Comparison of ENCODE assay signal across 9 cellular contexts in genomic region chr17:7716901-7717755, GRCh38. TPM values are rescaled to one million over a fixed set of nuclear protein-coding genes. Genes with fewer than 3 reads are reported as not detected.
A peak's percentile ranks its signal among the peaks of the same experiment; 100 is the strongest.
DNase-seq lines count a peak whose midpoint lies in the region; ATAC-seq and TF ChIP-seq lines count a peak whose summit lies in the region.
"Had no signal": no experiment of that assay in that cellular context is flagged by ENCODE, and none has a peak within 500 bp of the region (broad histone marks: within the 10 kb centered on the region; RNA-seq: fewer than 3 reads in every experiment).

A gene with protein sequence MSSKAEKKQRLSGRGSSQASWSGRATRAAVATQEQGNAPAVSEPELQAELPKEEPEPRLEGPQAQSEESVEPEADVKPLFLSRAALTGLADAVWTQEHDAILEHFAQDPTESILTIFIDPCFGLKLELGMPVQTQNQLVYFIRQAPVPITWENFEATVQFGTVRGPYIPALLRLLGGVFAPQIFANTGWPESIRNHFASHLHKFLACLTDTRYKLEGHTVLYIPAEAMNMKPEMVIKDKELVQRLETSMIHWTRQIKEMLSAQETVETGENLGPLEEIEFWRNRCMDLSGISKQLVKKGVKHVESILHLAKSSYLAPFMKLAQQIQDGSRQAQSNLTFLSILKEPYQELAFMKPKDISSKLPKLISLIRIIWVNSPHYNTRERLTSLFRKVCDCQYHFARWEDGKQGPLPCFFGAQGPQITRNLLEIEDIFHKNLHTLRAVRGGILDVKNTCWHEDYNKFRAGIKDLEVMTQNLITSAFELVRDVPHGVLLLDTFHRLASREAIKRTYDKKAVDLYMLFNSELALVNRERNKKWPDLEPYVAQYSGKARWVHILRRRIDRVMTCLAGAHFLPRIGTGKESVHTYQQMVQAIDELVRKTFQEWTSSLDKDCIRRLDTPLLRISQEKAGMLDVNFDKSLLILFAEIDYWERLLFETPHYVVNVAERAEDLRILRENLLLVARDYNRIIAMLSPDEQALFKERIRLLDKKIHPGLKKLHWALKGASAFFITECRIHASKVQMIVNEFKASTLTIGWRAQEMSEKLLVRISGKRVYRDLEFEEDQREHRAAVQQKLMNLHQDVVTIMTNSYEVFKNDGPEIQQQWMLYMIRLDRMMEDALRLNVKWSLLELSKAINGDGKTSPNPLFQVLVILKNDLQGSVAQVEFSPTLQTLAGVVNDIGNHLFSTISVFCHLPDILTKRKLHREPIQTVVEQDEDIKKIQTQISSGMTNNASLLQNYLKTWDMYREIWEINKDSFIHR (N-terminal part only) (plus strand): TSS chr17:7717744. CDS start chr17:7719735, 1,991 bp downstream.

- peaks cover 0 to 4% (median 0%) of the 10 kb centered on the region in 7 donors for H3K9me3 Mint-ChIP-seq in CD4-positive, CD25-positive, alpha-beta regulatory T cell
- H3K9me3 Mint-ChIP-seq in natural killer cell treated with Interleukin-12 subunit alpha and Interleukin-12 subunit beta and Interleukin-15 and Interleukin-18, amount 100 ng/mL, for 72 hours: no peaks in the 10 kb centered on the region

- no peak within 1 kb of the TSS for H3K4me3 ChIP-seq in CD4-positive, CD25-positive, alpha-beta regulatory T cell (ENCODE audit: low read depth, low read length)
- peak within 1 kb of the TSS; percentile 52 for H3K4me3 ChIP-seq in HFF-Myc (replicated peaks; ENCODE audit: low read depth, low read length)
- H3K4me3 ChIP-seq in thymus (ENCODE audit: low read length): peak within 1 kb of the TSS; percentile 37

- no peaks in the 10 kb centered on the region for H3K9me3 ChIP-seq in CD4-positive, CD25-positive, alpha-beta regulatory T cell (ENCODE audit: control insufficient read depth in 2 of 2, low read length in 2 of 2)
- H3K9me3 ChIP-seq in thymus (ENCODE audit: control insufficient read depth): no peaks in the 10 kb centered on the region

- H3K36me3 Mint-ChIP-seq in CD4-positive, CD25-positive, alpha-beta regulatory T cell: no peaks in the 10 kb centered on the region
- no peaks in the 10 kb centered on the region for H3K36me3 Mint-ChIP-seq in natural killer cell treated with Interleukin-12 subunit alpha and Interleukin-12 subunit beta and Interleukin-15 and Interleukin-18, amount 100 ng/mL, for 72 hours

- no peak within 1 kb of the TSS for H3K27ac Mint-ChIP-seq in CD4-positive, CD25-positive, alpha-beta regulatory T cell
- no peak within 1 kb of the TSS for H3K27ac Mint-ChIP-seq in natural killer cell treated with Interleukin-12 subunit alpha and Interleukin-12 subunit beta and Interleukin-15 and Interleukin-18, amount 100 ng/mL, for 72 hours

- peaks cover 33% of the 10 kb centered on the region for H3K27me3 ChIP-seq in CD4-positive, CD25-positive, alpha-beta regulatory T cell (ENCODE audit: control insufficient read depth, insufficient read depth, low read length)
- H3K27me3 ChIP-seq in foreskin keratinocyte (peaks cover 36% of the 10 kb centered on the region), thymus (ENCODE audit: control insufficient read depth, insufficient read depth) (peaks cover 18% of the 10 kb centered on the region)

- peaks cover 0 to 21% (median 8%) of the 10 kb centered on the region in 4 donors for H3K4me1 Mint-ChIP-seq in CD4-positive, CD25-positive, alpha-beta regulatory T cell
- H3K4me1 Mint-ChIP-seq in natural killer cell treated with Interleukin-12 subunit alpha and Interleukin-12 subunit beta and Interleukin-15 and Interleukin-18, amount 100 ng/mL, for 72 hours (ENCODE audit: low read depth in 2 of 2): peaks cover 15 to 20% of the 10 kb centered on the region in 2 donors

- 1% methylated on average over 64 of the region's 64 CpGs for WGBS in thymus

- no peaks in the 10 kb centered on the region for H3K36me3 ChIP-seq in CD4-positive, CD25-positive, alpha-beta regulatory T cell (ENCODE audit: control insufficient read depth, insufficient read depth, low read length)
- H3K36me3 ChIP-seq in thymus (ENCODE audit: control insufficient read depth, insufficient read depth): no peaks in the 10 kb centered on the region

- H3K4me1 ChIP-seq in CD4-positive, CD25-positive, alpha-beta regulatory T cell (ENCODE audit: control insufficient read depth, insufficient read depth, low read length, poor library complexity, severe bottlenecking): peaks cover 15% of the 10 kb centered on the region
- H3K4me1 ChIP-seq in foreskin keratinocyte (no peaks in the 10 kb centered on the region), thymus (ENCODE audit: control insufficient read depth, insufficient read depth, low read length) (peaks cover 2% of the 10 kb centered on the region)

- H3K27me3 Mint-ChIP-seq in CD4-positive, CD25-positive, alpha-beta regulatory T cell: peaks cover 79% of the 10 kb centered on the region
- peaks cover 59 to 77% of the 10 kb centered on the region in 2 donors for H3K27me3 Mint-ChIP-seq in natural killer cell treated with Interleukin-12 subunit alpha and Interleukin-12 subunit beta and Interleukin-15 and Interleukin-18, amount 100 ng/mL, for 72 hours

- TF ChIP-seq CTCF in HFF-Myc (IDR thresholded peaks at IDR 0.05; ENCODE audit: low read depth, low read length, missing control alignments) (peak; percentile 52), foreskin keratinocyte (conservative IDR thresholded peaks at IDR 0.05) (peak; percentile 74)

- ATAC-seq in CD4-positive, CD25-positive, alpha-beta regulatory T cell (ENCODE audit: low read depth in 2 of 2): peak; percentile 23 to 25
- ATAC-seq in foreskin keratinocyte (peak; percentile 80), HG03571 (IDR thresholded peaks at IDR 0.05; ENCODE audit: unreplicated experiment) (no peak)
- peak; percentile 72 to 80 for ATAC-seq in natural killer cell treated with Interleukin-12 subunit alpha and Interleukin-12 subunit beta and Interleukin-15 and Interleukin-18, amount 100 ng/mL, for 72 hours

- H3K27ac ChIP-seq in CD4-positive, CD25-positive, alpha-beta regulatory T cell (ENCODE audit: insufficient read depth, low read length, poor library complexity, severe bottlenecking): no peak within 1 kb of the TSS
- H3K27ac ChIP-seq in foreskin keratinocyte (no peak within 1 kb of the TSS), thymus (ENCODE audit: low read depth) (no peak within 1 kb of the TSS)

- DNase-seq in CD4-positive, CD25-positive, alpha-beta regulatory T cell: peak in 1 of 3 donors; percentile 23
- DNase-seq in HFF-Myc (ENCODE audit: extremely low read depth, low read depth): peak; percentile 75
- DNase-seq in NCI-H748 (lab: John Stamatoyannopoulos, UW; ENCODE audit: unreplicated experiment): peak; percentile 93
- peak; percentile 11 for DNase-seq in activated gamma-delta T cell treated with anti-CD3 and anti-CD28 coated beads, Interleukin-2, amount 50 U/mL, for 16 hours (ENCODE audit: low read depth)
- peak; percentile 85 to 90 for DNase-seq in foreskin keratinocyte
- DNase-seq in natural killer cell treated with Interleukin-12 subunit alpha and Interleukin-12 subunit beta and Interleukin-15 and Interleukin-18, amount 100 ng/mL, for 72 hours (ENCODE audit: low spot score): peak; percentile 73

- peak within 1 kb of the TSS in 2 of 4 donors; percentile 19 to 70 for H3K4me3 Mint-ChIP-seq in CD4-positive, CD25-positive, alpha-beta regulatory T cell
- peak within 1 kb of the TSS; percentile 60 for H3K4me3 Mint-ChIP-seq in natural killer cell treated with Interleukin-12 subunit alpha and Interleukin-12 subunit beta and Interleukin-15 and Interleukin-18, amount 100 ng/mL, for 72 hours

RNA-seq across cellular contexts. Expression of the gene that starts here (rescaled TPM):
- not detected for total RNA-seq in CD4-positive, CD25-positive, alpha-beta regulatory T cell
- polyA plus RNA-seq in CD4-positive, CD25-positive, alpha-beta regulatory T cell: not detected
- 0.32 and 0.51 TPM in 2 replicates for total RNA-seq in foreskin keratinocyte
- 0.06 and 0.09 TPM in 2 replicates for polyA plus RNA-seq in foreskin keratinocyte
- total RNA-seq in natural killer cell treated with Interleukin-12 subunit alpha and Interleukin-12 subunit beta and Interleukin-15 and Interleukin-18, amount 100 ng/mL, for 72 hours: under 1 TPM in 1 of 2 donors, not detected in 1; 0.10 TPM
- 0.07 TPM for polyA plus RNA-seq in thymus
- total RNA-seq: T-helper 1 cell treated with Interleukin-12 subunit alpha and Interleukin-12 subunit beta and Interleukin-4 antibody, amounts not matched to agents 30 ng/mL and 1 ng/mL, for 36 hours had no signal

Comparison
In these comparisons a context has a peak if more than half of its experiments do, and no peak if none do; other contexts are left out.
1. Peak in ATAC-seq in CD4-positive, CD25-positive, alpha-beta regulatory T cell; RNA of the gene not detected or under 1 TPM.
2. Peak in DNase-seq and ATAC-seq in foreskin keratinocyte; RNA of the gene not detected or under 1 TPM.
3. Peak in DNase-seq and ATAC-seq in natural killer cell treated with Interleukin-12 subunit alpha and Interleukin-12 subunit beta and Interleukin-15 and Interleukin-18, amount 100 ng/mL, for 72 hours; RNA of the gene not detected or under 1 TPM.